Comparison of ENCODE assay signal across 8 cellular contexts in the genomic region with DNA sequence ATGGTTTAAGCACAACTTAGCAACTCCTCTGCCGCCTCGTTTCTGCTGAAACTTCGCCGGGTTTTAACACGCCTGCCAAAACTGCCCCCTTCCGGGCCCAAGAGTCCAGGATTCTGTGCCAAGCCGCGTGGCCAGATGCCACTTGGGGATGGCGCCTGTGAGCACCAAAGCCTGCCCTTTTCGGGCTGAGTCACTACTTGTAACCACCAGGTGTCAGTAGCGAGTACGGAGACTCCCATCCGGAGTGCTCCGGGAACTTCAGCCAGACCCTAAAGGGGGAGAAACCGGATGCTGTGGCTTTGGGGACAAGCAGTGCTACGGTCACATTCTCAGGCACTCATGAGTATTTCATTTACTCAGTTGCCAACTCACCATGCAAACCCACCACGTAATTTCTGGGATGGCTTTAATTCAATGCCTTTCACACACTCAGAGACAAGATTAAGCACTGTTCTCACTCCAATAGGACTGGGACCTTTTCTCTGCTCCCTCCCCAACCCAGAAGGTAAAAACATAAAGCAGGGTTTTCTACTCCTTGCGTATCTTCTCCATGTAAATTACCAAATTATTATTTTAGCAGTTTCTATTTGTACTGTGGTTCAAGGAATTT. TPM values are rescaled to one million over a fixed set of nuclear protein-coding genes. Genes with fewer than 3 reads are reported as not detected.
A peak's percentile ranks its signal among the peaks of the same experiment; 100 is the strongest.
DNase-seq lines count a peak whose midpoint lies in the region; ATAC-seq and TF ChIP-seq lines count a peak whose summit lies in the region.

No MANE protein-coding gene starts in this region.

- H3K36me3 ChIP-seq in BLaER1 treated with 17β-estradiol and CSF1 and Interleukin-3, amounts not matched to agents 10 nM and 100 nM, result peaks cover 0 to 56% (median 0%) of the 10 kb centered on the region in 11 experiments; a peak in 4 of 22 replicates
- H3K36me3 ChIP-seq in PC-9 (ENCODE audit: low read depth) (no peaks in the 10 kb centered on the region), neuronal stem cell (replicated peaks in 1 of 2; ENCODE audit: control insufficient read depth in 2 of 2, insufficient read depth in 2 of 2, low read length in 2 of 2) (no peaks in the 10 kb centered on the region), thyroid gland (peaks cover 21 to 60% of the 10 kb centered on the region in 2 donors)

- peak overlapping the region in 2 of 11 experiments; percentile 1 to 64; a peak in 1 of 22 replicates for H3K9ac ChIP-seq in BLaER1 treated with 17β-estradiol and CSF1 and Interleukin-3, amounts not matched to agents 10 nM and 100 nM
- no peak overlapping the region for H3K9ac ChIP-seq in neuronal stem cell (ENCODE audit: low read depth, low read length, poor library complexity)

- intact Hi-C loops in PC-9 (cut with micrococcal nuclease; ENCODE audit: unreplicated experiment), result no loop called here
- intact Hi-C loops in thyroid gland (cut with DNase I), result no loop called here

- no peak overlapping the region for H4K8ac ChIP-seq in neuronal stem cell (ENCODE audit: low read depth, low read length)

- H3K27ac ChIP-seq in BLaER1 treated with 17β-estradiol and CSF1 and Interleukin-3, amounts not matched to agents 10 nM and 100 nM, result peak overlapping the region in 2 of 11 experiments; percentile 24 to 32; a peak in 2 of 22 replicates
- no peak overlapping the region for H3K27ac ChIP-seq in PC-9
- H3K27ac ChIP-seq in neuronal stem cell (replicated peaks; ENCODE audit: low read length), result no peak overlapping the region
- H3K27ac ChIP-seq in thyroid gland, result peak overlapping the region in 2 of 3 donors; percentile 41 to 46

- CTCF ChIA-PET in PC-9 (lab: Charles Lee), result interaction anchor here (1.0 kb wide), 1 partner anchor 246 kb away, joined by 5 read pairs; no protein-coding TSS in a partner anchor

- no peaks in the 10 kb centered on the region for H3K79me2 ChIP-seq in PC-9 (ENCODE audit: low read depth)

- H2AK5ac ChIP-seq in neuronal stem cell (ENCODE audit: low read depth, low read length), result no peak overlapping the region

- peaks cover 0 to 8% (median 0%) of the 10 kb centered on the region in 11 experiments; a peak in 4 of 22 replicates for H3K9me3 ChIP-seq in BLaER1 treated with 17β-estradiol and CSF1 and Interleukin-3, amounts not matched to agents 10 nM and 100 nM (replicated peaks in 1 of 11)
- no peaks in the 10 kb centered on the region for H3K9me3 ChIP-seq in PC-9 (ENCODE audit: insufficient read depth, low read depth)
- H3K9me3 ChIP-seq in neuronal stem cell (replicated peaks in 1 of 2; ENCODE audit: control insufficient read depth in 2 of 2, insufficient read depth in 1 of 2, low read depth in 1 of 2, low read length in 2 of 2), result no peaks in the 10 kb centered on the region
- H3K9me3 ChIP-seq in thyroid gland, result no peaks in the 10 kb centered on the region

- no peaks in the 10 kb centered on the region for H3F3A ChIP-seq in PC-9 (ENCODE audit: insufficient read depth, low read depth)

- H4K91ac ChIP-seq in neuronal stem cell (ENCODE audit: low read depth, low read length, poor library complexity), result no peak overlapping the region

- H2BK120ac ChIP-seq in neuronal stem cell (ENCODE audit: low read depth, low read length), result no peak overlapping the region

- H2BK12ac ChIP-seq in neuronal stem cell (ENCODE audit: low read length), result no peak overlapping the region

- ATAC-seq in GM18909 (IDR thresholded peaks at IDR 0.05; ENCODE audit: poor library complexity, unreplicated experiment) (peak; percentile 78), HG03457 (IDR thresholded peaks at IDR 0.05; ENCODE audit: unreplicated experiment) (peak; percentile 68)

- H3K4ac ChIP-seq in neuronal stem cell (ENCODE audit: low read length), result no peak overlapping the region

- peaks cover 32 to 82% (median 46%) of the 10 kb centered on the region in 10 experiments for H3K4me1 ChIP-seq in BLaER1 treated with 17β-estradiol and CSF1 and Interleukin-3, amounts not matched to agents 10 nM and 100 nM
- H3K4me1 ChIP-seq in PC-9 (replicated peaks; ENCODE audit: insufficient read depth) (no peaks in the 10 kb centered on the region), neuronal stem cell (ENCODE audit: control insufficient read depth in 2 of 2, insufficient read depth in 1 of 2, low read depth in 1 of 2, low read length in 2 of 2) (peaks cover 6 to 7% of the 10 kb centered on the region in 2 donors), thyroid gland (peaks cover 32 to 43% of the 10 kb centered on the region in 2 donors)

- no peak overlapping the region for H3K18ac ChIP-seq in neuronal stem cell (ENCODE audit: low read length)

- POLR2A ChIA-PET in PC-9 (lab: Charles Lee; ENCODE audit: unreplicated experiment), result interaction anchor here (0.6 to 0.7 kb wide), 2 partner anchors 9 to 214 kb away, joined by 3 to 4 read pairs; no protein-coding TSS in a partner anchor

- TF ChIP-seq CTCF in PC-9 (conservative IDR thresholded peaks at IDR 0.05), result peak; percentile 69
- peak; percentile 87 for TF ChIP-seq CTCF in fibroblast of villous mesenchyme (IDR thresholded peaks at IDR 0.05; ENCODE audit: insufficient read depth, low read depth, low read length)
- TF ChIP-seq CTCF in thyroid gland (IDR thresholded peaks at IDR 0.05), result peak; percentile 75 to 86 (median 83)

- no peak overlapping the region for H2BK15ac ChIP-seq in neuronal stem cell (ENCODE audit: low read length)

- no peaks in the 10 kb centered on the region for H3K79me1 ChIP-seq in neuronal stem cell (ENCODE audit: low read depth, low read length)

- no CpG with 5 or more reads among the region's 18 CpGs for WGBS in neuronal stem cell (ENCODE audit: extremely low coverage in 2 of 2, insufficient read length in 2 of 2, insufficient replicate concordance in 1 of 2), 2 donors
- WGBS in thyroid gland, 2 donors, result 7 to 9% methylated on average over 12 to 17 of the region's 18 CpGs

- H3K4me3 ChIP-seq in BLaER1 treated with 17β-estradiol and CSF1 and Interleukin-3, amounts not matched to agents 10 nM and 100 nM, result peak overlapping the region in 3 of 10 experiments; percentile 22 to 62 (median 56); a peak in 4 of 20 replicates
- H3K4me3 ChIP-seq in PC-9, result no peak overlapping the region
- H3K4me3 ChIP-seq in fibroblast of villous mesenchyme (ENCODE audit: low read depth, low read length), result no peak overlapping the region
- no peak overlapping the region for H3K4me3 ChIP-seq in neuronal stem cell (ENCODE audit: low read length in 2 of 2)
- no peak overlapping the region for H3K4me3 ChIP-seq in thyroid gland (replicated peaks in 1 of 3)

- no peak for TF ChIP-seq POLR2A in thyroid gland (IDR thresholded peaks at IDR 0.05)

- H3K14ac ChIP-seq in neuronal stem cell (ENCODE audit: low read length), result no peak overlapping the region

- no peaks in the 10 kb centered on the region; a peak in 1 of 22 replicates for H4K20me1 ChIP-seq in BLaER1 treated with 17β-estradiol and CSF1 and Interleukin-3, amounts not matched to agents 10 nM and 100 nM
- H4K20me1 ChIP-seq in PC-9 (ENCODE audit: insufficient read depth), result no peaks in the 10 kb centered on the region

- H3K27me3 ChIP-seq in BLaER1 treated with 17β-estradiol and CSF1 and Interleukin-3, amounts not matched to agents 10 nM and 100 nM, result peaks cover 15 to 35% (median 18%) of the 10 kb centered on the region in 11 experiments
- H3K27me3 ChIP-seq in PC-9 (ENCODE audit: insufficient read depth, low read depth), result peaks cover 3% of the 10 kb centered on the region; the same call in 1 of the 2 replicates
- H3K27me3 ChIP-seq in neuronal stem cell (ENCODE audit: control insufficient read depth in 3 of 3, insufficient read depth in 3 of 3, low read depth in 1 of 3, low read length in 3 of 3), result peaks cover 6 to 22% (median 16%) of the 10 kb centered on the region in 3 experiments
- H3K27me3 ChIP-seq in thyroid gland, result no peaks in the 10 kb centered on the region

- DNase-seq in PC-9 (peak in 1 of 2 experiments; percentile 58), fibroblast of villous mesenchyme (ENCODE audit: low read depth) (peak; percentile 73), neuronal stem cell (ENCODE audit: low spot score) (peak; percentile 62), thyroid gland (peak; percentile 83 to 88)
- peak; percentile 10 to 15 for DNase-seq in activated T-helper 1 cell treated with anti-CD3 and anti-CD28 coated beads, Interleukin-2, amount 50 U/mL, for 16 hours (ENCODE audit: low read depth in 1 of 2, low spot score in 1 of 2)

- peak overlapping the region; percentile 53 to 97 (median 73) for H3K4me2 ChIP-seq in BLaER1 treated with 17β-estradiol and CSF1 and Interleukin-3, amounts not matched to agents 10 nM and 100 nM
- H3K4me2 ChIP-seq in PC-9, result no peak overlapping the region
- H3K4me2 ChIP-seq in neuronal stem cell (ENCODE audit: insufficient read depth, low read length, poor library complexity, severe bottlenecking), result no peak overlapping the region

- H3K9me2 ChIP-seq in PC-9 (ENCODE audit: insufficient read depth), result no peaks in the 10 kb centered on the region

- no peak overlapping the region for H2AFZ ChIP-seq in PC-9
- H2AFZ ChIP-seq in neuronal stem cell (ENCODE audit: low read length), result peak overlapping the region; percentile 5

- BruUV-seq in PC-9 (replicated peaks; lab: Mats Ljungman, UMichigan), result no TSS peak

- no peak overlapping the region for H2BK5ac ChIP-seq in neuronal stem cell (ENCODE audit: low read length)

- no peak overlapping the region for H3K23ac ChIP-seq in neuronal stem cell (ENCODE audit: low read depth, low read length, poor library complexity)

RNA-seq across cellular contexts. Expression of a gene that starts 7.7 kb away (rescaled TPM):
- total RNA-seq in PC-9 (2021), result 2.6 and 3.1 TPM in 2 replicates
- 23.2 and 38.0 TPM in 2 replicates for total RNA-seq in fibroblast of villous mesenchyme
- 8.6 TPM for polyA plus RNA-seq in neuronal stem cell (2013, experiment 1 of 2)
- polyA plus RNA-seq in neuronal stem cell (2013, experiment 2 of 2), result 8.7 TPM
- total RNA-seq in thyroid gland, result 100 to 1,000 TPM in 2 of 4 donors, 10 to 100 TPM in 2; 61.0 to 254 (median 109) TPM

Comparison
In these comparisons a context has a peak if more than half of its experiments do, and no peak if none do; other contexts are left out.
1. H3K27ac ChIP-seq: peak in thyroid gland (2 of 3); none in PC-9 (single experiment) and neuronal stem cell (single experiment).
2. H3K4me2 ChIP-seq: peak in BLaER1 treated with 17β-estradiol and CSF1 and Interleukin-3, amounts not matched to agents 10 nM and 100 nM (11 of 11); none in PC-9 (single experiment) and neuronal stem cell (single experiment).
3. Peak in every context shown above with its lines, with median percentiles within 50 percentile points of each other: CTCF ChIP-seq.